In genomic region chr2:226775032-226775509, GRCh38 we compare ENCODE assay signal across 22 cellular contexts. TPM values are rescaled to one million over a fixed set of nuclear protein-coding genes. Genes with fewer than 3 reads are reported as not detected.
DNase-seq lines count a peak whose midpoint lies in the region; ATAC-seq, FAIRE-seq and TF ChIP-seq lines count a peak whose summit lies in the region.
"Had no signal": no experiment of that assay in that cellular context is flagged by ENCODE, and none has a peak within 500 bp of the region (broad histone marks: within the 10 kb centered on the region; RNA-seq: fewer than 3 reads in every experiment).

No MANE protein-coding gene starts in this region.

- intact Hi-C loops in OCI-LY7 (cut with micrococcal nuclease; ENCODE audit: unreplicated experiment) (no loop called here), psoas muscle (cut with DNase I) (no loop called here)

- no peaks in the 10 kb centered on the region for H4K20me1 ChIP-seq in OCI-LY7 (ENCODE audit: insufficient read depth, low read length)

- no peaks in the 10 kb centered on the region for H3K9me3 ChIP-seq in OCI-LY7 (ENCODE audit: low read length)
- no peaks in the 10 kb centered on the region for H3K9me3 ChIP-seq in psoas muscle

- peaks cover 43% of the 10 kb centered on the region for H3K36me3 ChIP-seq in OCI-LY7 (ENCODE audit: insufficient read depth, low read length)
- H3K36me3 ChIP-seq in psoas muscle (ENCODE audit: insufficient read depth in 1 of 2, low read depth in 1 of 2), result no peaks in the 10 kb centered on the region

- no peaks in the 10 kb centered on the region for H3K27me3 ChIP-seq in psoas muscle (ENCODE audit: insufficient read depth in 3 of 3, low read length in 2 of 3)

- ATAC-seq in psoas muscle, result no peak
- ATAC-seq in stimulated activated naive CD8-positive, alpha-beta T cell treated with anti-CD3 and anti-CD28 coated beads, Interleukin-15, amount 100 ng/mL, for 72 hours, result no peak
- ATAC-seq: GM12878 had no signal

- peaks cover 80% of the 10 kb centered on the region for H3K36me3 Mint-ChIP-seq in HFFc6 (ENCODE audit: low read depth)
- H3K36me3 Mint-ChIP-seq in activated CD4-positive, alpha-beta T cell treated with anti-CD3 and anti-CD28 coated beads, Interleukin-2, amount 10 ng/mL, durations not matched to agents 7 days and 5 days (ENCODE audit: low read depth), result peaks cover 36% of the 10 kb centered on the region
- H3K36me3 Mint-ChIP-seq in glutamatergic neuron (ENCODE audit: unreplicated experiment), result peaks cover 3% of the 10 kb centered on the region
- H3K36me3 Mint-ChIP-seq: CD4-positive, CD25-positive, alpha-beta regulatory T cell had no signal

- no peak for DNase-seq in H54 (ENCODE audit: insufficient read length, low spot score)
- no peak for DNase-seq in HFFc6
- DNase-seq in OCI-LY7 (ENCODE audit: low spot score), result no peak
- no peak for DNase-seq in psoas muscle
- DNase-seq in mucosa of gallbladder (ENCODE audit: low spot score), result no peak
- DNase-seq in activated CD4-positive, alpha-beta T cell treated with anti-CD3 and anti-CD28 coated beads, Interleukin-2, amount 10 ng/mL, durations not matched to agents 7 days and 5 days, result no peak
- DNase-seq in stimulated activated naive CD8-positive, alpha-beta T cell treated with anti-CD3 and anti-CD28 coated beads, Interleukin-15, amount 100 ng/mL, for 72 hours, result no peak
- DNase-seq in glutamatergic neuron, result no peak
- DNase-seq: C1 segment of cervical spinal cord; CD4-positive, CD25-positive, alpha-beta regulatory T cell; CD8-positive, alpha-beta memory T cell; COR-L47; DMS 273 treated with DMSO at 0.1 percent for 48 hours; DMS53; DND-41; EL; GM23248; HCEC 1CT; KBM-7 had no signal

- H3K9me3 Mint-ChIP-seq in HFFc6 (peaks cover 3% of the 10 kb centered on the region; the same call in 1 of the 2 replicates), glutamatergic neuron (ENCODE audit: unreplicated experiment) (no peaks in the 10 kb centered on the region)
- peaks cover 14% of the 10 kb centered on the region for H3K9me3 Mint-ChIP-seq in activated CD4-positive, alpha-beta T cell treated with anti-CD3 and anti-CD28 coated beads, Interleukin-2, amount 10 ng/mL, durations not matched to agents 7 days and 5 days
- peaks cover 14 to 17% of the 10 kb centered on the region in 2 donors for H3K9me3 Mint-ChIP-seq in stimulated activated naive CD8-positive, alpha-beta T cell treated with anti-CD3 and anti-CD28 coated beads, Interleukin-15, amount 100 ng/mL, for 72 hours

- H3K79me2 ChIP-seq in OCI-LY7 (ENCODE audit: insufficient read depth, low read depth, low read length), result peaks cover 50% of the 10 kb centered on the region; the same call in 1 of the 2 replicates

- H3K27ac Mint-ChIP-seq in HFFc6 (peak overlapping the region; percentile 15; the same call in 1 of the 2 replicates), glutamatergic neuron (ENCODE audit: unreplicated experiment) (no peak overlapping the region)
- H3K27ac Mint-ChIP-seq in activated CD4-positive, alpha-beta T cell treated with anti-CD3 and anti-CD28 coated beads, Interleukin-2, amount 10 ng/mL, durations not matched to agents 7 days and 5 days, result no peak overlapping the region
- no peak overlapping the region for H3K27ac Mint-ChIP-seq in stimulated activated naive CD8-positive, alpha-beta T cell treated with anti-CD3 and anti-CD28 coated beads, Interleukin-15, amount 100 ng/mL, for 72 hours
- H3K27ac Mint-ChIP-seq: B cell; CD8-positive, alpha-beta memory T cell; IgD-negative memory B cell had no signal

- POLR2A ChIA-PET in OCI-LY7 (lab: Charles Lee), result interaction anchor here (0.9 to 7.2 kb wide), 5 partner anchors 10 to 203 kb away, joined by 3 to 122 read pairs (median 4); no protein-coding TSS in a partner anchor
- POLR2A ChIA-PET in activated CD4-positive, alpha-beta T cell treated with anti-CD3 and anti-CD28 coated beads, Interleukin-2, amount 10 ng/mL, durations not matched to agents 7 days and 5 days (lab: Charles Lee), result no interaction called here

- BruUV-seq in OCI-LY7 (replicated peaks; lab: Mats Ljungman, UMichigan), result no TSS peak

- TF ChIP-seq CTCF in HFFc6 (IDR thresholded peaks at IDR 0.05), result no peak
- no peak for TF ChIP-seq CTCF in OCI-LY7 (conservative IDR thresholded peaks at IDR 0.05; ENCODE audit: low read length)
- TF ChIP-seq CTCF in psoas muscle (IDR thresholded peaks at IDR 0.05), result no peak
- TF ChIP-seq CTCF in glutamatergic neuron (IDR thresholded peaks at IDR 0.05; ENCODE audit: partially characterized antibody, unreplicated experiment), result no peak

- no peak for TF ChIP-seq POLR2A in H54 (IDR thresholded peaks at IDR 0.05; ENCODE audit: low read depth, low read length)

- H3K4me1 ChIP-seq in OCI-LY7 (ENCODE audit: insufficient read depth, low read length, poor library complexity, severe bottlenecking) (peaks cover 67% of the 10 kb centered on the region), psoas muscle (peaks cover 47% of the 10 kb centered on the region)

- peak; percentile 41 for FAIRE-seq in H54 (lab: Jason Lieb, UNC)
- FAIRE-seq: GM12878 had no signal

- no peak overlapping the region for H3K4me3 Mint-ChIP-seq in HFFc6
- no peak overlapping the region for H3K4me3 Mint-ChIP-seq in activated CD4-positive, alpha-beta T cell treated with anti-CD3 and anti-CD28 coated beads, Interleukin-2, amount 10 ng/mL, durations not matched to agents 7 days and 5 days
- H3K4me3 Mint-ChIP-seq in stimulated activated naive CD8-positive, alpha-beta T cell treated with anti-CD3 and anti-CD28 coated beads, Interleukin-15, amount 100 ng/mL, for 72 hours, result no peak overlapping the region
- H3K4me3 Mint-ChIP-seq in glutamatergic neuron (ENCODE audit: unreplicated experiment), result no peak overlapping the region
- H3K4me3 Mint-ChIP-seq: B cell; CD4-positive, CD25-positive, alpha-beta regulatory T cell; CD8-positive, alpha-beta memory T cell had no signal

- H3K4me1 Mint-ChIP-seq in HFFc6 (ENCODE audit: low read depth) (peaks cover 65% of the 10 kb centered on the region), glutamatergic neuron (ENCODE audit: low read depth, unreplicated experiment) (peaks cover 27% of the 10 kb centered on the region)
- peaks cover 37% of the 10 kb centered on the region for H3K4me1 Mint-ChIP-seq in activated CD4-positive, alpha-beta T cell treated with anti-CD3 and anti-CD28 coated beads, Interleukin-2, amount 10 ng/mL, durations not matched to agents 7 days and 5 days
- H3K4me1 Mint-ChIP-seq in stimulated activated naive CD8-positive, alpha-beta T cell treated with anti-CD3 and anti-CD28 coated beads, Interleukin-15, amount 100 ng/mL, for 72 hours, result peaks cover 24% of the 10 kb centered on the region

- H3K4me2 ChIP-seq in OCI-LY7 (ENCODE audit: low read length), result peak overlapping the region; percentile 83

- CTCF ChIA-PET in OCI-LY7 (lab: Charles Lee; ENCODE audit: unreplicated experiment), result interaction anchor here (1.0 kb wide), 2 partner anchors 19 to 23 kb away, joined by 3 read pairs; no protein-coding TSS in a partner anchor
- CTCF ChIA-PET in activated CD4-positive, alpha-beta T cell treated with anti-CD3 and anti-CD28 coated beads, Interleukin-2, amount 10 ng/mL, durations not matched to agents 7 days and 5 days (lab: Charles Lee), result no interaction called here

- peak overlapping the region; percentile 90 for H3K27ac ChIP-seq in OCI-LY7 (ENCODE audit: low read depth, low read length, poor library complexity, severe bottlenecking)
- peak overlapping the region; percentile 91 for H3K27ac ChIP-seq in psoas muscle
- H3K27ac ChIP-seq: GM23248 had no signal

- no peaks in the 10 kb centered on the region for H3K9me2 ChIP-seq in OCI-LY7 (ENCODE audit: insufficient read depth, low read length)

- no peak overlapping the region for H2AFZ ChIP-seq in OCI-LY7 (ENCODE audit: low read length)
- H2AFZ ChIP-seq: GM23248 had no signal

- H3K27me3 Mint-ChIP-seq in HFFc6 (ENCODE audit: insufficient read depth) (peaks cover 2% of the 10 kb centered on the region; the same call in 1 of the 2 replicates), glutamatergic neuron (ENCODE audit: unreplicated experiment) (no peaks in the 10 kb centered on the region)
- H3K27me3 Mint-ChIP-seq in activated CD4-positive, alpha-beta T cell treated with anti-CD3 and anti-CD28 coated beads, Interleukin-2, amount 10 ng/mL, durations not matched to agents 7 days and 5 days, result no peaks in the 10 kb centered on the region
- no peaks in the 10 kb centered on the region for H3K27me3 Mint-ChIP-seq in stimulated activated naive CD8-positive, alpha-beta T cell treated with anti-CD3 and anti-CD28 coated beads, Interleukin-15, amount 100 ng/mL, for 72 hours
- H3K27me3 Mint-ChIP-seq: B cell, IgD-negative memory B cell had no signal

- WGBS in psoas muscle, 3 donors, result 95 to 97% (median 97%) methylated on average over 3 of the region's 3 CpGs

- H3K4me3 ChIP-seq in OCI-LY7 (ENCODE audit: low read depth, low read length, poor library complexity, severe bottlenecking), result no peak overlapping the region
- H3K4me3 ChIP-seq in psoas muscle, result no peak overlapping the region
- H3K4me3 ChIP-seq: GM12878, GM23248 had no signal

RNA-seq across cellular contexts. Expression of gene IRS1, which starts 24.5 kb away (rescaled TPM):
- 10 to 100 TPM; 37.4 to 49.9 (median 44.4) TPM for total RNA-seq in HFFc6 (2021; fragmentation: NEBNext Ultra II Directional; extraction: Animal tissue kit (Norgen Biotek cat#: 25700))
- 15.9 and 18.1 TPM in 2 replicates for total RNA-seq in OCI-LY7 (2014; rRNA removed; shearing (Covaris generic))
- total RNA-seq in OCI-LY7 (2022), result 23.5 and 23.6 TPM in 2 replicates
- total RNA-seq in psoas muscle, result 10 to 100 TPM in 3 of 4 donors, 1 to 10 TPM in 1; 6.1 to 12.2 (median 11.6) TPM
- 10 to 100 TPM in 2 of 3 donors, 1 to 10 TPM in 1; 2.5 to 21.0 (median 17.1) TPM for polyA plus RNA-seq in psoas muscle
- 35.9 TPM for total RNA-seq in mucosa of gallbladder
- 1 to 10 TPM; 6.6 to 6.9 TPM for total RNA-seq in activated CD4-positive, alpha-beta T cell treated with anti-CD3 and anti-CD28 coated beads, Interleukin-2, amount 10 ng/mL, durations not matched to agents 7 days and 5 days
- total RNA-seq in glutamatergic neuron (ENCODE audit: unreplicated experiment), result 8.1 TPM
